28 cellular contexts compared by ENCODE assay signal in genomic region chr1:205381305-205381704, GRCh38. TPM values are rescaled to one million over a fixed set of nuclear protein-coding genes. Genes with fewer than 3 reads are reported as not detected.
DNase-seq lines count a peak whose midpoint lies in the region; ATAC-seq, FAIRE-seq and TF ChIP-seq lines count a peak whose summit lies in the region.
"Had no signal": no experiment of that assay in that cellular context is flagged by ENCODE, and none has a peak within 500 bp of the region (broad histone marks: within the 10 kb centered on the region; RNA-seq: fewer than 3 reads in every experiment).

No MANE protein-coding gene starts in this region.

- no peak for TF ChIP-seq POLR2A in thyroid gland (IDR thresholded peaks at IDR 0.05)
- TF ChIP-seq POLR2A in GM12891 (IDR thresholded peaks at IDR 0.05; ENCODE audit: low read depth, low read length): no peak

- H3K4me2 ChIP-seq in GM23338 (no peak overlapping the region), osteoblast (ENCODE audit: insufficient read depth, low read length) (no peak overlapping the region)
- H3K4me2 ChIP-seq: BLaER1 treated with 17β-estradiol and CSF1 and Interleukin-3, amounts not matched to agents 10 nM and 100 nM had no signal

- no peak overlapping the region for H3K27ac Mint-ChIP-seq in GM23338
- H3K27ac Mint-ChIP-seq: CD4-positive, alpha-beta T cell; H9 had no signal

- H3K9me3 ChIP-seq in WERI-Rb-1 (ENCODE audit: severe bottlenecking): no peaks in the 10 kb centered on the region
- H3K9me3 ChIP-seq in lower lobe of right lung: no peaks in the 10 kb centered on the region
- no peaks in the 10 kb centered on the region for H3K9me3 ChIP-seq in thyroid gland
- H3K9me3 ChIP-seq in osteoblast (ENCODE audit: low read depth, low read length): no peaks in the 10 kb centered on the region
- H3K9me3 ChIP-seq: BLaER1 treated with 17β-estradiol and CSF1 and Interleukin-3, amounts not matched to agents 10 nM and 100 nM; Caco-2; SJSA1 had no signal

- H4K20me1 ChIP-seq in GM23338 (replicated peaks; ENCODE audit: insufficient read depth): no peaks in the 10 kb centered on the region
- no peaks in the 10 kb centered on the region for H4K20me1 ChIP-seq in osteoblast (ENCODE audit: insufficient read depth, low read length)
- H4K20me1 ChIP-seq: BLaER1 treated with 17β-estradiol and CSF1 and Interleukin-3, amounts not matched to agents 10 nM and 100 nM had no signal

- H3K4me1 Mint-ChIP-seq in GM23338: peaks cover 5% of the 10 kb centered on the region

- no peak for FAIRE-seq in GM12891 (lab: Jason Lieb, UNC)
- FAIRE-seq: A204.1, GM18507, K562 had no signal

- no peaks in the 10 kb centered on the region for H3K9me3 Mint-ChIP-seq in GM23338
- H3K9me3 Mint-ChIP-seq: CD4-positive, alpha-beta T cell; H9 had no signal

- TF ChIP-seq CTCF in GM23338 (conservative IDR thresholded peaks at IDR 0.05; ENCODE audit: low read depth in 2 of 2) (no peak), WERI-Rb-1 (IDR thresholded peaks at IDR 0.05; ENCODE audit: low read depth, low read length) (no peak), lower lobe of right lung (IDR thresholded peaks at IDR 0.05) (no peak), thyroid gland (IDR thresholded peaks at IDR 0.05) (no peak), osteoblast (IDR thresholded peaks at IDR 0.05; ENCODE audit: extremely low read depth, low read depth, low read length) (no peak)

- no peaks in the 10 kb centered on the region for H3K27me3 ChIP-seq in GM23338 (ENCODE audit: insufficient read depth)
- no peaks in the 10 kb centered on the region for H3K27me3 ChIP-seq in WERI-Rb-1 (ENCODE audit: insufficient read depth, low read depth, severe bottlenecking)
- H3K27me3 ChIP-seq in lower lobe of right lung (ENCODE audit: low read depth): peaks cover 5% of the 10 kb centered on the region
- H3K27me3 ChIP-seq in thyroid gland: no peaks in the 10 kb centered on the region
- H3K27me3 ChIP-seq in osteoblast (ENCODE audit: insufficient read depth, low read length): peaks cover 6% of the 10 kb centered on the region
- H3K27me3 ChIP-seq: BLaER1 treated with 17β-estradiol and CSF1 and Interleukin-3, amounts not matched to agents 10 nM and 100 nM; SJSA1 had no signal

- H3F3A ChIP-seq in GM23338 (replicated peaks; ENCODE audit: low read depth): no peaks in the 10 kb centered on the region

- intact Hi-C loops in lower lobe of right lung (cut with DNase I) (no loop called here), thyroid gland (cut with DNase I) (no loop called here)

- H3K79me2 ChIP-seq in GM23338 (replicated peaks; ENCODE audit: insufficient read depth) (no peaks in the 10 kb centered on the region), osteoblast (ENCODE audit: insufficient read depth, low read length) (no peaks in the 10 kb centered on the region)

- peaks cover 8% of the 10 kb centered on the region for H3K27me3 Mint-ChIP-seq in GM23338 (ENCODE audit: insufficient read depth, low read depth, poor library complexity)

- peak; percentile 60 for ATAC-seq in GM23338
- ATAC-seq in lower lobe of right lung: peak; percentile 58 to 64
- ATAC-seq: K562 had no signal

- H3K36me3 ChIP-seq in GM23338 (ENCODE audit: insufficient read depth) (no peaks in the 10 kb centered on the region), WERI-Rb-1 (no peaks in the 10 kb centered on the region), lower lobe of right lung (no peaks in the 10 kb centered on the region), thyroid gland (no peaks in the 10 kb centered on the region), osteoblast (ENCODE audit: insufficient read depth, low read length) (no peaks in the 10 kb centered on the region)
- H3K36me3 ChIP-seq: BLaER1 treated with 17β-estradiol and CSF1 and Interleukin-3, amounts not matched to agents 10 nM and 100 nM; SJSA1 had no signal

- DNase-seq in GM23338 (ENCODE audit: low spot score) (no peak), WERI-Rb-1 (peak; percentile 7), lower lobe of right lung (no peak), thyroid gland (peak in 1 of 2 donors; percentile 23), COLO829 (ENCODE audit: low spot score) (no peak), osteoblast (ENCODE audit: insufficient read length, low spot score, missing footprints) (no peak), GM12891 (ENCODE audit: insufficient read length, low spot score) (no peak)
- DNase-seq: AML-193; Caco-2; CD4-positive, alpha-beta T cell; DMS79 treated with DMSO at 0.1 percent for 48 hours; H9; Kasumi-1; NCI-H1105 treated with DMSO at 0.1 percent for 48 hours; NCI-H146; NCI-H1930; NCI-H2107; NCI-H446 treated with DMSO at 0.1 percent for 48 hours; NCI-H526 treated with DMSO at 0.1 percent for 48 hours; Right ventricle myocardium superior; RPMI8226 had no signal

- H3K9me2 ChIP-seq in GM23338 (ENCODE audit: insufficient read depth): no peaks in the 10 kb centered on the region

- H3K4me3 ChIP-seq in GM23338 (no peak overlapping the region), WERI-Rb-1 (ENCODE audit: low read depth, low read length) (no peak overlapping the region), lower lobe of right lung (no peak overlapping the region), thyroid gland (replicated peaks in 1 of 3) (no peak overlapping the region), osteoblast (ENCODE audit: insufficient read depth, low read length) (no peak overlapping the region)
- H3K4me3 ChIP-seq: BLaER1 treated with 17β-estradiol and CSF1 and Interleukin-3, amounts not matched to agents 10 nM and 100 nM; K562; SJSA1 had no signal

- H3K36me3 Mint-ChIP-seq in GM23338 (ENCODE audit: low read depth): no peaks in the 10 kb centered on the region

- H3K4me1 ChIP-seq in GM23338 (ENCODE audit: insufficient read depth) (peaks cover 15% of the 10 kb centered on the region), lower lobe of right lung (no peaks in the 10 kb centered on the region), thyroid gland (peaks cover 35 to 45% of the 10 kb centered on the region in 2 donors), osteoblast (ENCODE audit: insufficient read depth, low read length) (peaks cover 5% of the 10 kb centered on the region)

- H3K27ac ChIP-seq in GM23338 (ENCODE audit: low read depth) (no peak overlapping the region), WERI-Rb-1 (no peak overlapping the region), lower lobe of right lung (no peak overlapping the region), thyroid gland (peak overlapping the region in 2 of 3 donors; percentile 18 to 88), osteoblast (ENCODE audit: low read depth, low read length) (no peak overlapping the region)
- H3K27ac ChIP-seq: BLaER1 treated with 17β-estradiol and CSF1 and Interleukin-3, amounts not matched to agents 10 nM and 100 nM; SJSA1 had no signal

- 65 to 68% methylated on average over 6 of the region's 6 CpGs for WGBS in thyroid gland, 2 donors

- H2AFZ ChIP-seq in GM23338: no peak overlapping the region
- H2AFZ ChIP-seq in osteoblast (ENCODE audit: low read length): no peak overlapping the region

- no peak overlapping the region for H3K4me3 Mint-ChIP-seq in GM23338
- H3K4me3 Mint-ChIP-seq: CD4-positive, alpha-beta T cell; H9 had no signal

TF ChIP-seq in GM23338, 12 proteins besides CTCF, POLR2A, EP300 and RAD21:
- TF ChIP-seq CREB1 (CRISPR knock-in tag; IDR thresholded peaks at IDR 0.05; ENCODE audit: low read depth): no peak
- TF ChIP-seq JUNB (IDR thresholded peaks at IDR 0.05; ENCODE audit: unreplicated experiment): no peak

TF ChIP-seq in GM12891, 5 proteins besides CTCF, POLR2A, EP300 and RAD21:
- TF ChIP-seq POLR2AphosphoS5 (IDR thresholded peaks at IDR 0.05; ENCODE audit: low read depth, low read length) (no peak), PAX5 (IDR thresholded peaks at IDR 0.05; ENCODE audit: insufficient read depth, low read length, severe bottlenecking) (no peak), POU2F2 (IDR thresholded peaks at IDR 0.05; ENCODE audit: low read depth, low read length) (no peak), TAF1 (IDR thresholded peaks at IDR 0.05; ENCODE audit: low read depth, low read length) (no peak), SPI1 (IDR thresholded peaks at IDR 0.05; ENCODE audit: low read depth, low read length) (no peak)

RNA-seq across cellular contexts. Expression of gene KLHDC8A, which starts 24.6 kb away (rescaled TPM):
- 2.4 and 2.8 TPM in 2 replicates for total RNA-seq in GM23338 (2014; rRNA removed; shearing (Covaris generic))
- polyA plus RNA-seq in GM23338 (2016; fragmentation: Nextera tagmentation; extraction: Ambion mirVana): 1.3 and 1.7 TPM in 2 replicates
- 0.97 TPM for total RNA-seq in lower lobe of right lung
- 1 to 10 TPM; 1.1 to 2.0 (median 1.5) TPM for total RNA-seq in thyroid gland
- not detected in 2 replicates for total RNA-seq in osteoblast
- polyA plus RNA-seq in GM12891 (2012; ENCODE audit: low read depth, missing spikeins): not detected
- total RNA-seq: Caco-2; CD4-positive, alpha-beta T cell; HT1080; M059J; SJSA1 had no signal

RNA-seq across cellular contexts. Expression of gene LEMD1, which starts 40.6 kb away (rescaled TPM):
- total RNA-seq in GM23338 (2014; rRNA removed; shearing (Covaris generic)): 10.7 and 14.7 TPM in 2 replicates
- polyA plus RNA-seq in GM23338 (2016; fragmentation: Nextera tagmentation; extraction: Ambion mirVana): 3.7 and 4.7 TPM in 2 replicates
- total RNA-seq in lower lobe of right lung (not detected), thyroid gland (1 to 10 TPM in 3 of 4 donors, under 1 TPM in 1; 0.67 to 7.3 (median 6.0) TPM), osteoblast (not detected in 2 replicates)
- 0.18 TPM for polyA plus RNA-seq in GM12891 (2012; ENCODE audit: low read depth, missing spikeins)
- total RNA-seq: Caco-2; CD4-positive, alpha-beta T cell; HT1080; M059J; Right ventricle myocardium superior; SJSA1 had no signal

RNA-seq across cellular contexts. Expression of gene NUAK2, which starts 59.8 kb away (rescaled TPM):
- total RNA-seq in GM23338 (2014; rRNA removed; shearing (Covaris generic)): 10.4 and 15.3 TPM in 2 replicates
- 7.7 and 7.8 TPM in 2 replicates for polyA plus RNA-seq in GM23338 (2016; fragmentation: Nextera tagmentation; extraction: Ambion mirVana)
- 6.8 TPM for total RNA-seq in lower lobe of right lung
- total RNA-seq in thyroid gland: 10 to 100 TPM; 16.8 to 41.0 (median 26.8) TPM
- total RNA-seq in osteoblast: 2.7 and 3.6 TPM in 2 replicates
- polyA plus RNA-seq in GM12891 (2012; ENCODE audit: low read depth, missing spikeins): 0.12 TPM

Comparison
In these comparisons a context has a peak if more than half of its experiments do, and no peak if none do; other contexts are left out.
1. H3K27ac ChIP-seq: peak in thyroid gland (2 of 3); none in GM23338 (single experiment), WERI-Rb-1 (single experiment), lower lobe of right lung (single experiment) and osteoblast (single experiment).